Comparison of ENCODE assay signal across 17 cellular contexts in genomic region chr5:52690236-52690685, GRCh38.
DNase-seq lines count a peak whose midpoint lies in the region; ATAC-seq, FAIRE-seq and TF ChIP-seq lines count a peak whose summit lies in the region.
"Had no signal": no experiment of that assay in that cellular context is flagged by ENCODE, and none has a peak within 500 bp of the region (broad histone marks: within the 10 kb centered on the region; RNA-seq: fewer than 3 reads in every experiment).

No MANE protein-coding gene starts in this region.

- FAIRE-seq in H1 (lab: Jason Lieb, UNC) (peak; percentile 19), RCC 7860 (lab: Jason Lieb, UNC) (no peak)

- no peaks in the 10 kb centered on the region for H4K20me1 ChIP-seq in H1 (replicated peaks in 1 of 2; ENCODE audit: control insufficient read depth in 1 of 2, insufficient read depth in 2 of 2, low read length in 2 of 2)

- no peak overlapping the region for H4K91ac ChIP-seq in H1 (replicated peaks; ENCODE audit: insufficient read length, low read length)

- H3K23me2 ChIP-seq in H1 (ENCODE audit: low read depth, low read length): no peaks in the 10 kb centered on the region; the same call in 1 of the 2 replicates

- intact Hi-C loops in spleen (cut with DNase I; ENCODE audit: low total_unique reads): no loop called here

- H3K36me3 ChIP-seq in NT2/D1 (ENCODE audit: insufficient read depth, insufficient read length, low read length): no peaks in the 10 kb centered on the region
- H3K36me3 ChIP-seq in H1 (ENCODE audit: control insufficient read depth in 2 of 4, insufficient read depth in 4 of 4, low read length in 3 of 4): no peaks in the 10 kb centered on the region
- H3K36me3 ChIP-seq in spleen: no peaks in the 10 kb centered on the region
- H3K36me3 ChIP-seq: right lobe of liver had no signal

- ATAC-seq in GM18505 (IDR thresholded peaks at IDR 0.05; ENCODE audit: unreplicated experiment): no peak
- ATAC-seq in GM19463 (IDR thresholded peaks at IDR 0.05; ENCODE audit: unreplicated experiment): no peak
- ATAC-seq: activated CD8-positive, alpha-beta T cell treated with anti-CD3 and anti-CD28 coated beads for 36 hours; right lobe of liver had no signal

- no peak overlapping the region for H3K56ac ChIP-seq in H1 (replicated peaks; ENCODE audit: insufficient read length, low read depth, low read length)

- no peak overlapping the region for H3K4me2 ChIP-seq in H1 (ENCODE audit: insufficient read depth in 1 of 2, low read depth in 2 of 2, low read length in 2 of 2)

- no peak overlapping the region for H2AK5ac ChIP-seq in H1 (ENCODE audit: low read depth, low read length)

- H3K9me3 ChIP-seq in NT2/D1 (ENCODE audit: insufficient read depth, low read length): peaks cover 7% of the 10 kb centered on the region; the same call in 1 of the 2 replicates
- H3K9me3 ChIP-seq in H1 (ENCODE audit: insufficient read depth in 2 of 2, low read depth in 1 of 2, low read length in 1 of 2): no peaks in the 10 kb centered on the region
- no peaks in the 10 kb centered on the region for H3K9me3 ChIP-seq in spleen
- H3K9me3 ChIP-seq: right lobe of liver had no signal

- H3K14ac ChIP-seq in H1 (ENCODE audit: insufficient read length): no peak overlapping the region

- TF ChIP-seq CTCF in H1 (IDR thresholded peaks at IDR 0.05; ENCODE audit: control extremely low read depth in 1 of 3, insufficient read depth in 1 of 3, low read depth in 1 of 3, low read length in 3 of 3) (no peak), spleen (IDR thresholded peaks at IDR 0.05 in 8 of 11, conservative IDR thresholded peaks at IDR 0.05 in 3 of 11) (no peak)

- CTCF ChIA-PET in H1 (lab: Charles Lee; ENCODE audit: partially characterized antibody): interaction anchor here (0.6 to 1.6 kb wide), 7 partner anchors 25 to 1708 kb away, joined by 3 to 8 read pairs (median 3); partner anchors contain the start of genes ITGA1 and PELO

- no peak overlapping the region for H2BK20ac ChIP-seq in H1 (ENCODE audit: low read length)

- TF ChIP-seq POLR2A in H1 (IDR thresholded peaks at IDR 0.05; ENCODE audit: control extremely low read depth in 1 of 2, low read depth in 2 of 2, low read length in 2 of 2): no peak
- no peak for TF ChIP-seq POLR2A in spleen (IDR thresholded peaks at IDR 0.05)
- no peak for TF ChIP-seq POLR2A in GM18505 (IDR thresholded peaks at IDR 0.05; ENCODE audit: borderline replicate concordance, extremely low read depth, insufficient read depth, insufficient read length)

- H2BK120ac ChIP-seq in H1 (replicated peaks; ENCODE audit: low read depth, low read length): no peak overlapping the region

- no peak overlapping the region for H4K5ac ChIP-seq in H1 (ENCODE audit: insufficient read length, low read depth, low read length)

- no peak overlapping the region for H3K18ac ChIP-seq in H1 (ENCODE audit: extremely low read depth, low read length)

- DNase-seq in NT2/D1 (ENCODE audit: low read depth, low spot score) (peak; percentile 63), H1 (ENCODE audit: low read depth in 1 of 2, low spot score in 2 of 2) (no peak), islet precursor cell (peak; percentile 71), spleen (no peak), RCC 7860 (ENCODE audit: low spot score) (no peak)
- DNase-seq: activated CD8-positive, alpha-beta T cell treated with anti-CD3 and anti-CD28 coated beads for 36 hours; amniotic stem cell; cortex of kidney; hippocampal formation; KG1; NCI-H1105 treated with DMSO at 0.1 percent for 48 hours; right lobe of liver; stimulated activated CD4-positive, alpha-beta T cell treated with anti-CD3 and anti-CD28 coated beads, Interleukin-4, amount 100 ng/mL, for 1 hour; stimulated activated CD8-positive, alpha-beta memory T cell treated with anti-CD3 and anti-CD28 coated beads, Interleukin-4, amount 100 ng/mL, for 48 hours had no signal

- H2BK12ac ChIP-seq in H1 (ENCODE audit: low read depth, low read length): no peak overlapping the region

- H3K9ac ChIP-seq in NT2/D1 (ENCODE audit: insufficient read length, low read depth): no peak overlapping the region
- H3K9ac ChIP-seq in H1 (replicated peaks in 1 of 4; ENCODE audit: extremely low read depth in 1 of 4, low read depth in 3 of 4, low read length in 3 of 4): no peak overlapping the region

- no peak for TF ChIP-seq EP300 in H1 (IDR thresholded peaks at IDR 0.05; ENCODE audit: borderline replicate concordance in 1 of 2, low read depth in 2 of 2, low read length in 2 of 2)

- H3K79me1 ChIP-seq in H1 (ENCODE audit: low read depth, low read length): no peaks in the 10 kb centered on the region

- H3K4me1 ChIP-seq in NT2/D1 (ENCODE audit: insufficient read depth, insufficient read length) (no peaks in the 10 kb centered on the region), H1 (replicated peaks in 1 of 4; ENCODE audit: control insufficient read depth in 3 of 4, insufficient read depth in 4 of 4, low read length in 3 of 4) (peaks cover 0 to 13% (median 3%) of the 10 kb centered on the region in 4 experiments; a peak in 2 of 7 replicates), spleen (peaks cover 0 to 46% (median 23%) of the 10 kb centered on the region in 6 donors)
- H3K4me1 ChIP-seq: right lobe of liver had no signal

- H3K4me3 ChIP-seq in NT2/D1 (ENCODE audit: insufficient read length, low read depth) (no peak overlapping the region), H1 (ENCODE audit: extremely low read depth in 1 of 4, insufficient read depth in 2 of 4, low read depth in 3 of 4, low read length in 4 of 4) (no peak overlapping the region), spleen (peak overlapping the region in 1 of 8 donors; percentile 1)
- H3K4me3 ChIP-seq: right lobe of liver had no signal

- 81% methylated on average over 1 of the region's 1 CpG; no CpG with 5 or more reads in 1 of the 2 experiments for WGBS in H1 (ENCODE audit: extremely low coverage in 1 of 2, insufficient coverage in 1 of 2, insufficient read length in 1 of 2, insufficient replicate concordance in 2 of 2, low coverage in 1 of 2, low lambda C conversion rate in 2 of 2, missing lambda C conversion rate in 1 of 2), 2 experiments
- 26 to 48% (median 40%) methylated on average over 1 of the region's 1 CpG for WGBS in spleen, 5 donors

- H3K27me3 ChIP-seq in NT2/D1 (ENCODE audit: insufficient read depth, insufficient read length) (no peaks in the 10 kb centered on the region), H1 (replicated peaks in 1 of 4; ENCODE audit: control insufficient read depth in 3 of 4, extremely low read depth in 1 of 4, insufficient read depth in 3 of 4, low read length in 3 of 4) (no peaks in the 10 kb centered on the region), spleen (replicated peaks in 1 of 7) (no peaks in the 10 kb centered on the region)
- H3K27me3 ChIP-seq: right lobe of liver had no signal

- no peak overlapping the region for H2AFZ ChIP-seq in H1 (ENCODE audit: low read length)

- H2BK5ac ChIP-seq in H1 (ENCODE audit: low read depth, low read length): no peak overlapping the region

- no peak for TF ChIP-seq RAD21 in H1 (IDR thresholded peaks at IDR 0.05 in 1 of 2, conservative IDR thresholded peaks at IDR 0.05 in 1 of 2; ENCODE audit: low read depth in 2 of 2, low read length in 2 of 2)

- H3K27ac ChIP-seq in H1 (ENCODE audit: low read depth, low read length): no peak overlapping the region
- peak overlapping the region; percentile 10 to 77 (median 62) for H3K27ac ChIP-seq in spleen
- H3K27ac ChIP-seq: C4-2B, right lobe of liver had no signal

- POLR2A ChIA-PET in H1 (lab: Charles Lee; ENCODE audit: partially characterized antibody): interaction anchor here (1.0 kb wide), 1 partner anchor 109 kb away, joined by 6 read pairs; no protein-coding TSS in a partner anchor

- H3K4ac ChIP-seq in H1 (replicated peaks; ENCODE audit: insufficient read length, low read depth, low read length): no peak overlapping the region

- no peaks in the 10 kb centered on the region for H3K79me2 ChIP-seq in H1 (ENCODE audit: control insufficient read depth in 1 of 2, insufficient read depth in 2 of 2, low read length in 2 of 2)

- no peak overlapping the region for H4K8ac ChIP-seq in H1 (ENCODE audit: extremely low read depth, insufficient read depth, low read length)

- no peak overlapping the region for H2BK15ac ChIP-seq in H1 (ENCODE audit: low read length)

- no peak overlapping the region for H3K23ac ChIP-seq in H1 (ENCODE audit: insufficient read length)

TF ChIP-seq in H1, 55 proteins besides CTCF, POLR2A, EP300 and RAD21:
- TF ChIP-seq ASH2L (IDR thresholded peaks at IDR 0.05; ENCODE audit: low read length) (no peak), RNF2 (IDR thresholded peaks at IDR 0.05; ENCODE audit: borderline replicate concordance, low read depth, low read length, missing control alignments, poor library complexity, severe bottlenecking) (no peak), TEAD4 (IDR thresholded peaks at IDR 0.05; ENCODE audit: low read depth, low read length) (no peak), E2F6 (IDR thresholded peaks at IDR 0.05) (no peak), RFX5 (IDR thresholded peaks at IDR 0.05; ENCODE audit: borderline replicate concordance, low read depth, low read length) (no peak), MAFK (IDR thresholded peaks at IDR 0.05; ENCODE audit: low read depth, low read length) (no peak), GABPA (IDR thresholded peaks at IDR 0.05; ENCODE audit: borderline replicate concordance, insufficient read depth, low read length) (no peak), TAF7 (optimal IDR thresholded peaks at IDR 0.05; ENCODE audit: borderline replicate concordance, low read depth, low read length) (no peak), ZNF274 (IDR thresholded peaks at IDR 0.05; ENCODE audit: borderline replicate concordance, extremely low read depth, low read length) (no peak), KDM1A (IDR thresholded peaks at IDR 0.05; ENCODE audit: borderline replicate concordance, low read length) (no peak), SIN3A (conservative IDR thresholded peaks at IDR 0.05 in 1 of 2, IDR thresholded peaks at IDR 0.05 in 1 of 2; ENCODE audit: low read depth in 1 of 2, low read length in 2 of 2) (no peak), SIRT6 (IDR thresholded peaks at IDR 0.05; ENCODE audit: low read length) (no peak), EZH2 (IDR thresholded peaks at IDR 0.05; ENCODE audit: low read depth, low read length, severe bottlenecking) (no peak)
TF ChIP-seq in H1: peak in this region for 0.

Comparison
In these comparisons a context has a peak if more than half of its experiments do, and no peak if none do; other contexts are left out.
1. DNase-seq: peak in NT2/D1 (single experiment) and islet precursor cell (single experiment); none in H1 (0 of 2), spleen (single experiment) and RCC 7860 (single experiment).